31 cellular contexts compared by ENCODE assay signal in the genomic region with DNA sequence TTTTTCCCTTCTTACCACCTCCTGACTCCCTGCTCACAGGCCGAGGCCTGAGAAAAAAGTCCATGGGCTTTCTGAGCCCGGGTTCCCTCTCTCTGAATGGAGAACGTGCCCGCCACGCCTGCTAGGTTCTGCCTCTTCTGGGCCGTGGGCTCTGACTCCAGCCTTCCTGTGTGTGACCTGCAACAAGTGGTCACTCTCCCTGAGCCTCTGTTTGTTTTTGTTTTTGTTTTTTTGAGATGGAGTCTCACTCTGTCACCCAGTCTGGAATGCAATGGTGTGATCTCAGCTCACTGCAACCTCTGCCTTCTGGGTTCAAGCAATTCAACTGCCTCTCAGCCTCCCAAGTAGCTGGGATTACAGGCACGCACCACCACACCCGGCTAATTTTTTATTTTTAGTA. TPM values are rescaled to one million over a fixed set of nuclear protein-coding genes. Genes with fewer than 3 reads are reported as not detected.
"Had no signal": no experiment of that assay in that cellular context is flagged by ENCODE, and none has a peak within 500 bp of the region (broad histone marks: within the 10 kb centered on the region; RNA-seq: fewer than 3 reads in every experiment).

No MANE protein-coding gene starts in this region.

- ATAC-seq: naive thymus-derived CD4-positive, alpha-beta T cell; natural killer cell; psoas muscle; right cardiac atrium; sciatic nerve; stimulated activated memory B cell treated with anti-CD40 and anti-IgM and Interleukin-4, amounts not matched to agents 10 μg/mL and 1 μg/mL and 100 μg/mL, for 72 hours; stimulated activated naive CD8-positive, alpha-beta T cell treated with anti-CD3 and anti-CD28 coated beads, Interleukin-15, amount 100 ng/mL, for 72 hours; stimulated activated naive CD8-positive, alpha-beta T cell treated with anti-CD3 and anti-CD28 coated beads, Interleukin-15, Interleukin-2, amounts not matched to agents 100 U/mL and 50 U/mL, for 24 hours; upper lobe of right lung had no signal

- H3K27me3 Mint-ChIP-seq: naive thymus-derived CD4-positive, alpha-beta T cell; stimulated activated memory B cell treated with anti-CD40 and anti-IgM and Interleukin-4, amounts not matched to agents 10 μg/mL and 1 μg/mL and 100 μg/mL, for 72 hours had no signal

- H3K4me3 ChIP-seq: ovary, psoas muscle, skin epidermis, smooth muscle cell, spleen, suprapubic skin, testis, tibial artery, transverse colon, upper lobe of right lung, uterus had no signal

- H3K4me2 ChIP-seq: smooth muscle cell had no signal

- H3K27me3 ChIP-seq: neutrophil, ovary, spleen, testis, transverse colon, upper lobe of right lung, uterus had no signal

- H3K36me3 ChIP-seq: neutrophil, ovary, spleen, suprapubic skin, tibial artery, transverse colon, upper lobe of right lung, uterus had no signal

- H3K27ac Mint-ChIP-seq: naive thymus-derived CD4-positive, alpha-beta T cell; natural killer cell; progenitor cell of endocrine pancreas; stimulated activated memory B cell treated with anti-CD40 and anti-IgM and Interleukin-4, amounts not matched to agents 10 μg/mL and 1 μg/mL and 100 μg/mL, for 72 hours; stimulated activated naive CD8-positive, alpha-beta T cell treated with anti-CD3 and anti-CD28 coated beads, Interleukin-15, amount 100 ng/mL, for 72 hours; type B pancreatic cell had no signal

- DNase-seq: naive thymus-derived CD4-positive, alpha-beta T cell; natural killer cell; nucleus accumbens; ovary; psoas muscle; right cardiac atrium; spleen; stimulated activated CD4-positive, alpha-beta T cell treated with anti-CD3 and anti-CD28 coated beads, Interleukin-12 subunit alpha, Interleukin-12 subunit beta, amount 100 ng/mL, for 4 hours; stimulated activated CD4-positive, alpha-beta T cell treated with anti-CD3 and anti-CD28 coated beads, Interleukin-1b, Interleukin-23, amount 100 ng/mL, for 48 hours; stimulated activated CD4-positive, alpha-beta T cell treated with anti-CD3 and anti-CD28 coated beads, Interleukin-4, amount 100 ng/mL, for 1 hour; stimulated activated CD4-positive, alpha-beta T cell treated with anti-CD3 and anti-CD28 coated beads, Interleukin-4, amount 100 ng/mL, for 4 hours; stimulated activated CD8-positive, alpha-beta memory T cell treated with anti-CD3 and anti-CD28 coated beads, Interleukin-4, amount 100 ng/mL, for 48 hours; stimulated activated naive CD4-positive, alpha-beta T cell; stimulated activated naive CD8-positive, alpha-beta T cell treated with anti-CD3 and anti-CD28 coated beads, Interleukin-15, amount 100 ng/mL, for 72 hours; stimulated activated naive CD8-positive, alpha-beta T cell treated with anti-CD3 and anti-CD28 coated beads, Interleukin-15, Interleukin-2, amounts not matched to agents 100 U/mL and 50 U/mL, for 24 hours; substantia nigra; testis; tibial artery; transverse colon; upper lobe of right lung; uterus had no signal

- H3K9ac ChIP-seq: parathyroid adenoma had no signal

- H3K4me3 Mint-ChIP-seq: naive thymus-derived CD4-positive, alpha-beta T cell; natural killer cell; nephron; stimulated activated memory B cell treated with anti-CD40 and anti-IgM and Interleukin-4, amounts not matched to agents 10 μg/mL and 1 μg/mL and 100 μg/mL, for 72 hours; stimulated activated naive CD8-positive, alpha-beta T cell treated with anti-CD3 and anti-CD28 coated beads, Interleukin-15, amount 100 ng/mL, for 72 hours; type B pancreatic cell had no signal

- H3K4me1 Mint-ChIP-seq: natural killer cell; stimulated activated naive CD8-positive, alpha-beta T cell treated with anti-CD3 and anti-CD28 coated beads, Interleukin-15, amount 100 ng/mL, for 72 hours had no signal

- H3K79me2 ChIP-seq: parathyroid adenoma had no signal

- H2AFZ ChIP-seq: parathyroid adenoma had no signal

- H3K9me3 ChIP-seq: neutrophil, ovary, psoas muscle, spleen, suprapubic skin, testis, tibial artery, transverse colon, upper lobe of right lung, uterus had no signal

- H3K4me1 ChIP-seq: parathyroid adenoma, suprapubic skin, tibial artery, transverse colon, upper lobe of right lung, uterus had no signal

- H3K9me3 Mint-ChIP-seq: natural killer cell; nephron; stimulated activated memory B cell treated with anti-CD40 and anti-IgM and Interleukin-4, amounts not matched to agents 10 μg/mL and 1 μg/mL and 100 μg/mL, for 72 hours; stimulated activated naive CD8-positive, alpha-beta T cell treated with anti-CD3 and anti-CD28 coated beads, Interleukin-15, amount 100 ng/mL, for 72 hours; type B pancreatic cell had no signal

- H3K36me3 Mint-ChIP-seq: naive thymus-derived CD4-positive, alpha-beta T cell; natural killer cell; stimulated activated memory B cell treated with anti-CD40 and anti-IgM and Interleukin-4, amounts not matched to agents 10 μg/mL and 1 μg/mL and 100 μg/mL, for 72 hours; type B pancreatic cell had no signal

- H3K27ac ChIP-seq: neutrophil, ovary, parathyroid adenoma, psoas muscle, skin epidermis, spleen, suprapubic skin, testis, tibial artery, transverse colon, upper lobe of right lung, uterus had no signal

RNA-seq across cellular contexts. Expression of a gene that starts 17.9 kb away (rescaled TPM):
- polyA plus RNA-seq: naive thymus-derived CD4-positive, alpha-beta T cell had no signal
